ENCODE assay signal across 16 cellular contexts in genomic region chr4:107380836-107381438, GRCh38.
DNase-seq lines count a peak whose midpoint lies in the region; ATAC-seq and TF ChIP-seq lines count a peak whose summit lies in the region.
"Had no signal": no experiment of that assay in that cellular context is flagged by ENCODE, and none has a peak within 500 bp of the region (broad histone marks: within the 10 kb centered on the region; RNA-seq: fewer than 3 reads in every experiment).

No MANE protein-coding gene starts in this region.

- DNase-seq in MCF 10A (ENCODE audit: unreplicated experiment) (no peak), breast epithelium (ENCODE audit: low spot score in 2 of 2) (no peak), NCI-H526 treated with DMSO at 0.1 percent for 48 hours (lab: John Stamatoyannopoulos, UW) (peak; percentile 6), choroid plexus epithelial cell (ENCODE audit: low read depth) (peak; percentile 2), type B pancreatic cell (ENCODE audit: extremely low spot score, unreplicated experiment) (no peak), nucleus accumbens (lab: John Stamatoyannopoulos, UW) (no peak), NCI-H226 (no peak)
- DNase-seq in naive thymus-derived CD8-positive, alpha-beta T cell: no peak
- DNase-seq: activated CD8-positive, alpha-beta memory T cell treated with anti-CD3 and anti-CD28 coated beads, Interleukin-2, amount 50 U/mL, for 4 hours; activated naive CD4-positive, alpha-beta T cell treated with anti-CD3 and anti-CD28 coated beads for 36 hours; NCI-H187; NCI-H82; stimulated activated naive CD4-positive, alpha-beta T cell; T-helper 2 cell had no signal

- TF ChIP-seq POLR2A in breast epithelium (IDR thresholded peaks at IDR 0.05): no peak

- H3K36me3 Mint-ChIP-seq in MCF 10A (ENCODE audit: insufficient read depth, unreplicated experiment) (no peaks in the 10 kb centered on the region), type B pancreatic cell (peaks cover 12% of the 10 kb centered on the region)
- no peaks in the 10 kb centered on the region for H3K36me3 Mint-ChIP-seq in naive thymus-derived CD8-positive, alpha-beta T cell

- no peak overlapping the region for H3K4me3 Mint-ChIP-seq in MCF 10A (ENCODE audit: unreplicated experiment)
- H3K4me3 Mint-ChIP-seq in type B pancreatic cell: no peak overlapping the region
- no peak overlapping the region for H3K4me3 Mint-ChIP-seq in naive thymus-derived CD8-positive, alpha-beta T cell
- H3K4me3 Mint-ChIP-seq: activated naive CD4-positive, alpha-beta T cell treated with anti-CD3 and anti-CD28 coated beads for 36 hours had no signal

- POLR2A ChIA-PET in MCF 10A (lab: Yijun Ruan, JAX): no interaction called here
- POLR2A ChIA-PET in naive thymus-derived CD8-positive, alpha-beta T cell (lab: Charles Lee): no interaction called here

- H3K9me3 ChIP-seq in breast epithelium: no peaks in the 10 kb centered on the region

- no peak overlapping the region for H3K27ac ChIP-seq in breast epithelium
- H3K27ac ChIP-seq: parathyroid adenoma had no signal

- TF ChIP-seq CTCF in MCF 10A (IDR thresholded peaks at IDR 0.05; ENCODE audit: unreplicated experiment) (no peak), breast epithelium (IDR thresholded peaks at IDR 0.05) (no peak), choroid plexus epithelial cell (conservative IDR thresholded peaks at IDR 0.05; ENCODE audit: low read depth, low read length) (peak; percentile 11), type B pancreatic cell (conservative IDR thresholded peaks at IDR 0.05) (no peak)

- H3K4me1 Mint-ChIP-seq in MCF 10A (ENCODE audit: insufficient read depth, unreplicated experiment) (peaks cover 17% of the 10 kb centered on the region), type B pancreatic cell (ENCODE audit: unreplicated experiment) (peaks cover 10% of the 10 kb centered on the region)
- H3K4me1 Mint-ChIP-seq in naive thymus-derived CD8-positive, alpha-beta T cell: no peaks in the 10 kb centered on the region

- BruUV-seq in MCF 10A (replicated peaks; lab: Mats Ljungman, UMichigan): no TSS peak

- H3K4me1 ChIP-seq in breast epithelium: no peaks in the 10 kb centered on the region
- H3K4me1 ChIP-seq: parathyroid adenoma had no signal

- no peaks in the 10 kb centered on the region for H3K27me3 ChIP-seq in breast epithelium

- H3K27ac Mint-ChIP-seq in MCF 10A (ENCODE audit: low read depth, unreplicated experiment): peak overlapping the region; percentile 11
- peak overlapping the region; percentile 22 for H3K27ac Mint-ChIP-seq in type B pancreatic cell
- no peak overlapping the region for H3K27ac Mint-ChIP-seq in naive thymus-derived CD8-positive, alpha-beta T cell
- H3K27ac Mint-ChIP-seq: activated naive CD4-positive, alpha-beta T cell treated with anti-CD3 and anti-CD28 coated beads for 36 hours had no signal

- H3K9me3 Mint-ChIP-seq in MCF 10A (ENCODE audit: unreplicated experiment) (no peaks in the 10 kb centered on the region), type B pancreatic cell (peaks cover 21% of the 10 kb centered on the region)
- peaks cover 0 to 14% (median 2%) of the 10 kb centered on the region in 9 donors for H3K9me3 Mint-ChIP-seq in naive thymus-derived CD8-positive, alpha-beta T cell
- H3K9me3 Mint-ChIP-seq: activated naive CD4-positive, alpha-beta T cell treated with anti-CD3 and anti-CD28 coated beads for 36 hours had no signal

- CTCF ChIA-PET in MCF 10A (lab: Yijun Ruan, JAX): interaction anchor here (1.8 to 2.7 kb wide), 2 partner anchors 10 to 199 kb away, joined by 6 read pairs; no protein-coding TSS in a partner anchor

- no peak overlapping the region for H3K4me3 ChIP-seq in breast epithelium
- H3K4me3 ChIP-seq in choroid plexus epithelial cell (ENCODE audit: low read depth, low read length): no peak overlapping the region

- ATAC-seq in naive thymus-derived CD8-positive, alpha-beta T cell: no peak
- ATAC-seq: left lobe of liver had no signal

- H3K36me3 ChIP-seq in breast epithelium: no peaks in the 10 kb centered on the region

- intact Hi-C loops in MCF 10A (cut with micrococcal nuclease) (no loop called here), breast epithelium (cut with DNase I; ENCODE audit: low total_unique reads) (no loop called here)

- H3K27me3 Mint-ChIP-seq in MCF 10A (ENCODE audit: insufficient read depth, unreplicated experiment) (no peaks in the 10 kb centered on the region), type B pancreatic cell (no peaks in the 10 kb centered on the region)
- peaks cover 1 to 32% (median 5%) of the 10 kb centered on the region in 5 donors for H3K27me3 Mint-ChIP-seq in naive thymus-derived CD8-positive, alpha-beta T cell

Comparison
In these comparisons a context has a peak if more than half of its experiments do, and no peak if none do; other contexts are left out.
1. DNase-seq: peak in NCI-H526 treated with DMSO at 0.1 percent for 48 hours (single experiment) and choroid plexus epithelial cell (single experiment); none in MCF 10A (single experiment), breast epithelium (0 of 2), type B pancreatic cell (single experiment), nucleus accumbens (0 of 56), naive thymus-derived CD8-positive, alpha-beta T cell (0 of 10) and NCI-H226 (single experiment).
2. H3K27ac Mint-ChIP-seq: peak in MCF 10A (single experiment) and type B pancreatic cell (single experiment); none in naive thymus-derived CD8-positive, alpha-beta T cell (0 of 10).